30 cellular contexts compared by ENCODE assay signal in genomic region chr12:88544991-88545684, GRCh38. TPM values are rescaled to one million over a fixed set of nuclear protein-coding genes. Genes with fewer than 3 reads are reported as not detected.
A peak's percentile ranks its signal among the peaks of the same experiment; 100 is the strongest.
DNase-seq lines count a peak whose midpoint lies in the region; ATAC-seq, FAIRE-seq and TF ChIP-seq lines count a peak whose summit lies in the region.
"Had no signal": no experiment of that assay in that cellular context is flagged by ENCODE, and none has a peak within 500 bp of the region (broad histone marks: within the 10 kb centered on the region; RNA-seq: fewer than 3 reads in every experiment).

No MANE protein-coding gene starts in this region.

- H3K27me3 ChIP-seq in Caco-2 (replicated peaks; ENCODE audit: control insufficient read depth, insufficient read depth, low read length): no peaks in the 10 kb centered on the region
- no peaks in the 10 kb centered on the region for H3K27me3 ChIP-seq in astrocyte (ENCODE audit: insufficient read depth, low read length)
- H3K27me3 ChIP-seq: breast epithelium, neural progenitor cell, suprapubic skin, uterus had no signal

- H3K4me1 Mint-ChIP-seq in Caco-2 (ENCODE audit: low read depth, unreplicated experiment) (peaks cover 18% of the 10 kb centered on the region), HFFc6 (ENCODE audit: low read depth) (peaks cover 60% of the 10 kb centered on the region), astrocyte (ENCODE audit: low read depth, unreplicated experiment) (peaks cover 13% of the 10 kb centered on the region)
- H3K4me1 Mint-ChIP-seq in activated CD4-positive, alpha-beta T cell treated with anti-CD3 and anti-CD28 coated beads, Interleukin-2, amount 10 ng/mL, durations not matched to agents 7 days and 5 days: no peaks in the 10 kb centered on the region
- H3K4me1 Mint-ChIP-seq: activated B cell treated with CpG ODN at 0.5 μM for 24 hours; activated naive CD8-positive, alpha-beta T cell treated with anti-CD3 and anti-CD28 coated beads, Interleukin-2, amount 50 U/mL, for 24 hours; CD4-positive, CD25-positive, alpha-beta regulatory T cell; immature natural killer cell; stimulated activated memory B cell treated with anti-CD40 and anti-IgM and Interleukin-4, amounts not matched to agents 10 μg/mL and 1 μg/mL and 100 μg/mL, for 72 hours had no signal

- CTCF ChIA-PET in Caco-2 (lab: Charles Lee): no interaction called here
- CTCF ChIA-PET in activated CD4-positive, alpha-beta T cell treated with anti-CD3 and anti-CD28 coated beads, Interleukin-2, amount 10 ng/mL, durations not matched to agents 7 days and 5 days (lab: Charles Lee): no interaction called here

- peaks cover 8% of the 10 kb centered on the region for H4K20me1 ChIP-seq in astrocyte (ENCODE audit: insufficient read depth, low read length)

- H3K4me2 ChIP-seq in astrocyte (ENCODE audit: low read length): peak overlapping the region; percentile 10
- H3K4me2 ChIP-seq: neural progenitor cell had no signal

- no peak for ATAC-seq in HG02870 (IDR thresholded peaks at IDR 0.05; ENCODE audit: unreplicated experiment)
- ATAC-seq: activated naive CD8-positive, alpha-beta T cell treated with anti-CD3 and anti-CD28 coated beads, Interleukin-2, amount 50 U/mL, for 24 hours; stimulated activated memory B cell treated with anti-CD40 and anti-IgM and Interleukin-4, amounts not matched to agents 10 μg/mL and 1 μg/mL and 100 μg/mL, for 72 hours had no signal

- intact Hi-C loops in Caco-2 (cut with micrococcal nuclease; ENCODE audit: unreplicated experiment): no loop called here

- H3K9me3 Mint-ChIP-seq in Caco-2 (ENCODE audit: unreplicated experiment): peaks cover 6% of the 10 kb centered on the region
- H3K9me3 Mint-ChIP-seq in HFFc6: peaks cover 5% of the 10 kb centered on the region; the same call in 1 of the 2 replicates
- H3K9me3 Mint-ChIP-seq in astrocyte (ENCODE audit: unreplicated experiment): peaks cover 3% of the 10 kb centered on the region
- no peaks in the 10 kb centered on the region for H3K9me3 Mint-ChIP-seq in activated CD4-positive, alpha-beta T cell treated with anti-CD3 and anti-CD28 coated beads, Interleukin-2, amount 10 ng/mL, durations not matched to agents 7 days and 5 days
- H3K9me3 Mint-ChIP-seq: activated CD4-positive, alpha-beta memory T cell treated with anti-CD3 and anti-CD28 coated beads for 36 hours; neural progenitor cell; stimulated activated memory B cell treated with anti-CD40 and anti-IgM and Interleukin-4, amounts not matched to agents 10 μg/mL and 1 μg/mL and 100 μg/mL, for 72 hours had no signal

- peak overlapping the region; percentile 7 for H3K27ac ChIP-seq in astrocyte (ENCODE audit: low read depth, low read length)
- H3K27ac ChIP-seq: left ventricle myocardium inferior, neural progenitor cell, suprapubic skin, uterus had no signal

- no peak for FAIRE-seq in astrocyte (lab: Jason Lieb, UNC)
- FAIRE-seq: GM12891, RCC 7860 had no signal

- no peak for DNase-seq in Caco-2
- peak; percentile 18 for DNase-seq in HFFc6
- DNase-seq in astrocyte (ENCODE audit: low read depth): no peak
- peak; percentile 34 for DNase-seq in kidney tubule cell (ENCODE audit: low spot score)
- DNase-seq in activated CD4-positive, alpha-beta T cell treated with anti-CD3 and anti-CD28 coated beads, Interleukin-2, amount 10 ng/mL, durations not matched to agents 7 days and 5 days: no peak
- no peak for DNase-seq in NCI-H82 (lab: John Stamatoyannopoulos, UW)
- no peak for DNase-seq in NCI-H526 treated with DMSO at 0.1 percent for 48 hours (lab: John Stamatoyannopoulos, UW)
- DNase-seq: ACHN; activated B cell treated with CpG ODN at 0.5 μM for 24 hours; activated CD4-positive, alpha-beta memory T cell treated with anti-CD3 and anti-CD28 coated beads for 36 hours; activated gamma-delta T cell; activated naive CD8-positive, alpha-beta T cell treated with anti-CD3 and anti-CD28 coated beads, Interleukin-2, amount 50 U/mL, for 24 hours; CD4-positive, CD25-positive, alpha-beta regulatory T cell; dermis blood vessel endothelial cell; foreskin melanocyte; immature natural killer cell; left ventricle myocardium inferior; NCI-H1048; NCI-H1930; NCI-H446 treated with DMSO at 0.1 percent for 48 hours; stimulated activated CD4-positive, alpha-beta T cell treated with anti-CD3 and anti-CD28 coated beads, Interleukin-1b, Interleukin-23, amount 100 ng/mL, for 48 hours; T-helper 2 cell; uterus had no signal

- no peak overlapping the region for H3K4me3 ChIP-seq in Caco-2 (ENCODE audit: low read depth, low read length)
- H3K4me3 ChIP-seq in astrocyte (ENCODE audit: insufficient read depth, low read depth, low read length): no peak overlapping the region
- H3K4me3 ChIP-seq: breast epithelium, left ventricle myocardium inferior, neural progenitor cell, suprapubic skin, uterus had no signal

- H2AFZ ChIP-seq in astrocyte (ENCODE audit: low read depth, low read length): no peak overlapping the region
- H2AFZ ChIP-seq: neural progenitor cell had no signal

- no peak overlapping the region for H3K9ac ChIP-seq in astrocyte (ENCODE audit: low read length)
- H3K9ac ChIP-seq: neural progenitor cell had no signal

- POLR2A ChIA-PET in Caco-2 (lab: Charles Lee): no interaction called here
- POLR2A ChIA-PET in activated CD4-positive, alpha-beta T cell treated with anti-CD3 and anti-CD28 coated beads, Interleukin-2, amount 10 ng/mL, durations not matched to agents 7 days and 5 days (lab: Charles Lee): no interaction called here

- peaks cover 94% of the 10 kb centered on the region for H3K36me3 Mint-ChIP-seq in Caco-2 (ENCODE audit: insufficient read depth, unreplicated experiment)
- peaks cover 57% of the 10 kb centered on the region for H3K36me3 Mint-ChIP-seq in HFFc6 (ENCODE audit: low read depth)
- H3K36me3 Mint-ChIP-seq in astrocyte (ENCODE audit: low read depth, unreplicated experiment): peaks cover 10% of the 10 kb centered on the region
- H3K36me3 Mint-ChIP-seq in activated CD4-positive, alpha-beta T cell treated with anti-CD3 and anti-CD28 coated beads, Interleukin-2, amount 10 ng/mL, durations not matched to agents 7 days and 5 days (ENCODE audit: low read depth): no peaks in the 10 kb centered on the region
- H3K36me3 Mint-ChIP-seq: activated CD4-positive, alpha-beta memory T cell treated with anti-CD3 and anti-CD28 coated beads for 36 hours; CD4-positive, CD25-positive, alpha-beta regulatory T cell; immature natural killer cell; stimulated activated memory B cell treated with anti-CD40 and anti-IgM and Interleukin-4, amounts not matched to agents 10 μg/mL and 1 μg/mL and 100 μg/mL, for 72 hours had no signal

- TF ChIP-seq CTCF in Caco-2 (IDR thresholded peaks at IDR 0.05; ENCODE audit: insufficient read depth in 1 of 2, low read depth in 1 of 2, low read length in 1 of 2, severe bottlenecking in 1 of 2, unreplicated experiment in 1 of 2) (no peak), HFFc6 (IDR thresholded peaks at IDR 0.05) (no peak), astrocyte (IDR thresholded peaks at IDR 0.05; ENCODE audit: insufficient read depth, low read depth, low read length) (no peak)

- peaks cover 59% of the 10 kb centered on the region for H3K79me2 ChIP-seq in astrocyte (ENCODE audit: insufficient read depth, low read length)

- H3K9me3 ChIP-seq in Caco-2 (no peaks in the 10 kb centered on the region), astrocyte (ENCODE audit: insufficient read depth, low read depth, low read length) (no peaks in the 10 kb centered on the region)
- H3K9me3 ChIP-seq: breast epithelium, left ventricle myocardium inferior, suprapubic skin, uterus had no signal

- H3K27ac Mint-ChIP-seq in Caco-2 (ENCODE audit: unreplicated experiment): peak overlapping the region; percentile 27
- peak overlapping the region; percentile 53 for H3K27ac Mint-ChIP-seq in HFFc6
- H3K27ac Mint-ChIP-seq in astrocyte (ENCODE audit: unreplicated experiment): peak overlapping the region; percentile 63
- no peak overlapping the region for H3K27ac Mint-ChIP-seq in activated CD4-positive, alpha-beta T cell treated with anti-CD3 and anti-CD28 coated beads, Interleukin-2, amount 10 ng/mL, durations not matched to agents 7 days and 5 days
- H3K27ac Mint-ChIP-seq: activated B cell treated with CpG ODN at 0.5 μM for 24 hours; activated CD4-positive, alpha-beta memory T cell treated with anti-CD3 and anti-CD28 coated beads for 36 hours; activated naive CD8-positive, alpha-beta T cell treated with anti-CD3 and anti-CD28 coated beads, Interleukin-2, amount 50 U/mL, for 24 hours; immature natural killer cell; neural progenitor cell; stimulated activated memory B cell treated with anti-CD40 and anti-IgM and Interleukin-4, amounts not matched to agents 10 μg/mL and 1 μg/mL and 100 μg/mL, for 72 hours had no signal

- no TSS peak for BruUV-seq in Caco-2 (replicated peaks; lab: Mats Ljungman, UMichigan)

- H3K27me3 Mint-ChIP-seq in Caco-2 (ENCODE audit: insufficient read depth, unreplicated experiment) (no peaks in the 10 kb centered on the region), HFFc6 (ENCODE audit: insufficient read depth) (no peaks in the 10 kb centered on the region; the same call in 1 of the 2 replicates), astrocyte (ENCODE audit: low read depth, unreplicated experiment) (no peaks in the 10 kb centered on the region)
- H3K27me3 Mint-ChIP-seq in activated CD4-positive, alpha-beta T cell treated with anti-CD3 and anti-CD28 coated beads, Interleukin-2, amount 10 ng/mL, durations not matched to agents 7 days and 5 days: no peaks in the 10 kb centered on the region
- H3K27me3 Mint-ChIP-seq: activated B cell treated with CpG ODN at 0.5 μM for 24 hours; activated CD4-positive, alpha-beta memory T cell treated with anti-CD3 and anti-CD28 coated beads for 36 hours; activated naive CD8-positive, alpha-beta T cell treated with anti-CD3 and anti-CD28 coated beads, Interleukin-2, amount 50 U/mL, for 24 hours; stimulated activated memory B cell treated with anti-CD40 and anti-IgM and Interleukin-4, amounts not matched to agents 10 μg/mL and 1 μg/mL and 100 μg/mL, for 72 hours had no signal

- H3K36me3 ChIP-seq in Caco-2 (ENCODE audit: control insufficient read depth, insufficient read depth, low read length) (peaks cover 3% of the 10 kb centered on the region), astrocyte (ENCODE audit: insufficient read depth, low read length) (peaks cover 2% of the 10 kb centered on the region)
- H3K36me3 ChIP-seq: breast epithelium, neural progenitor cell, uterus had no signal

- no peak overlapping the region for H3K4me3 Mint-ChIP-seq in Caco-2 (ENCODE audit: unreplicated experiment)
- H3K4me3 Mint-ChIP-seq in HFFc6: peak overlapping the region; percentile 27; the same call in 1 of the 2 replicates
- H3K4me3 Mint-ChIP-seq in astrocyte (ENCODE audit: unreplicated experiment): no peak overlapping the region
- no peak overlapping the region for H3K4me3 Mint-ChIP-seq in activated CD4-positive, alpha-beta T cell treated with anti-CD3 and anti-CD28 coated beads, Interleukin-2, amount 10 ng/mL, durations not matched to agents 7 days and 5 days
- H3K4me3 Mint-ChIP-seq: activated B cell treated with CpG ODN at 0.5 μM for 24 hours; activated CD4-positive, alpha-beta memory T cell treated with anti-CD3 and anti-CD28 coated beads for 36 hours; activated naive CD8-positive, alpha-beta T cell treated with anti-CD3 and anti-CD28 coated beads, Interleukin-2, amount 50 U/mL, for 24 hours; CD4-positive, CD25-positive, alpha-beta regulatory T cell; immature natural killer cell; neural progenitor cell; stimulated activated memory B cell treated with anti-CD40 and anti-IgM and Interleukin-4, amounts not matched to agents 10 μg/mL and 1 μg/mL and 100 μg/mL, for 72 hours had no signal

- H3K4me1 ChIP-seq in Caco-2 (peaks cover 18% of the 10 kb centered on the region), astrocyte (ENCODE audit: insufficient read depth, low read length) (peaks cover 10% of the 10 kb centered on the region)
- H3K4me1 ChIP-seq: neural progenitor cell, uterus had no signal

RNA-seq across cellular contexts. Expression of gene KITLG, which starts 35.1 kb away (rescaled TPM):
- total RNA-seq in Caco-2 (2022) (200 and 211 TPM in 2 replicates), astrocyte (15.9 and 21.7 TPM in 2 replicates)
- 10 to 100 TPM; 44.4 to 91.2 (median 74.2) TPM for total RNA-seq in HFFc6 (2021; fragmentation: NEBNext Ultra II Directional; extraction: Animal tissue kit (Norgen Biotek cat#: 25700))
- total RNA-seq in activated CD4-positive, alpha-beta T cell treated with anti-CD3 and anti-CD28 coated beads, Interleukin-2, amount 10 ng/mL, durations not matched to agents 7 days and 5 days: under 1 TPM in 1 of 2 experiments, not detected in 1; 0.12 TPM
- total RNA-seq: activated B cell treated with CpG ODN at 0.5 μM for 24 hours; CD4-positive, CD25-positive, alpha-beta regulatory T cell had no signal

Comparison
In these comparisons a context has a peak if more than half of its experiments do, and no peak if none do; other contexts are left out.
1. DNase-seq: peak in HFFc6 (single experiment) and kidney tubule cell (single experiment); none in Caco-2 (0 of 2), astrocyte (single experiment), activated CD4-positive, alpha-beta T cell treated with anti-CD3 and anti-CD28 coated beads, Interleukin-2, amount 10 ng/mL, durations not matched to agents 7 days and 5 days (single experiment), NCI-H82 (single experiment) and NCI-H526 treated with DMSO at 0.1 percent for 48 hours (single experiment).
2. RNA of gene KITLG, which starts 35.1 kb away (total RNA-seq): 200 to 211 TPM in Caco-2, 44.4 to 91.2 TPM in HFFc6 and 15.9 to 21.7 TPM in astrocyte; 0.12 TPM in activated CD4-positive, alpha-beta T cell treated with anti-CD3 and anti-CD28 coated beads, Interleukin-2, amount 10 ng/mL, durations not matched to agents 7 days and 5 days; every median in the first group is over 10 times any median in the second.